8 cellular contexts compared by ENCODE assay signal in genomic region chr6:42984924-42985475, GRCh38. TPM values are rescaled to one million over a fixed set of nuclear protein-coding genes. Genes with fewer than 3 reads are reported as not detected.
DNase-seq lines count a peak whose midpoint lies in the region; TF ChIP-seq lines count a peak whose summit lies in the region.

No MANE protein-coding gene starts in this region.

- peaks cover 21% of the 10 kb centered on the region for H3K36me3 Mint-ChIP-seq in activated CD4-positive, alpha-beta T cell treated with anti-CD3 and anti-CD28 coated beads, Interleukin-2, amount 10 ng/mL, durations not matched to agents 24 days and 14 days (ENCODE audit: low read depth)
- peaks cover 9% of the 10 kb centered on the region for H3K36me3 Mint-ChIP-seq in activated CD4-positive, alpha-beta memory T cell treated with anti-CD3 and anti-CD28 coated beads for 36 hours

- H3K4me3 ChIP-seq in fibroblast of pulmonary artery (replicated peaks; ENCODE audit: low read depth, low read length) (peak overlapping the region; percentile 78), trophoblast cell (ENCODE audit: low read depth, low read length) (peak overlapping the region; percentile 91)

- peak overlapping the region; percentile 0 for H2AK5ac ChIP-seq in trophoblast cell (ENCODE audit: low read length)

- TF ChIP-seq CTCF in fibroblast of pulmonary artery (IDR thresholded peaks at IDR 0.05; ENCODE audit: low read length, missing control alignments), result no peak

- H4K12ac ChIP-seq in trophoblast cell (ENCODE audit: low read depth, low read length), result no peak overlapping the region

- WGBS in trophoblast cell (ENCODE audit: extremely low coverage, insufficient coverage, insufficient read length), result no CpG with 5 or more reads among the region's 13 CpGs

- H3K4me1 ChIP-seq in trophoblast cell (ENCODE audit: control insufficient read depth in 1 of 2, insufficient read depth in 2 of 2, low read length in 2 of 2), result peaks cover 5 to 8% of the 10 kb centered on the region in 2 experiments

- H3K27ac Mint-ChIP-seq in activated CD4-positive, alpha-beta T cell treated with anti-CD3 and anti-CD28 coated beads, Interleukin-2, amount 10 ng/mL, durations not matched to agents 24 days and 14 days, result peak overlapping the region; percentile 91
- H3K27ac Mint-ChIP-seq in activated CD4-positive, alpha-beta memory T cell treated with anti-CD3 and anti-CD28 coated beads for 36 hours, result peak overlapping the region; percentile 67

- peaks cover 46% of the 10 kb centered on the region for H3K4me1 Mint-ChIP-seq in activated CD4-positive, alpha-beta T cell treated with anti-CD3 and anti-CD28 coated beads, Interleukin-2, amount 10 ng/mL, durations not matched to agents 24 days and 14 days
- peaks cover 49% of the 10 kb centered on the region for H3K4me1 Mint-ChIP-seq in activated CD4-positive, alpha-beta memory T cell treated with anti-CD3 and anti-CD28 coated beads for 36 hours (ENCODE audit: low read depth)

- H3K4me3 Mint-ChIP-seq in activated CD4-positive, alpha-beta T cell treated with anti-CD3 and anti-CD28 coated beads, Interleukin-2, amount 10 ng/mL, durations not matched to agents 24 days and 14 days, result peak overlapping the region; percentile 98
- peak overlapping the region; percentile 85 for H3K4me3 Mint-ChIP-seq in activated CD4-positive, alpha-beta memory T cell treated with anti-CD3 and anti-CD28 coated beads for 36 hours

- H3K9me3 Mint-ChIP-seq in activated CD4-positive, alpha-beta T cell treated with anti-CD3 and anti-CD28 coated beads, Interleukin-2, amount 10 ng/mL, durations not matched to agents 24 days and 14 days, result no peaks in the 10 kb centered on the region
- no peaks in the 10 kb centered on the region for H3K9me3 Mint-ChIP-seq in activated CD4-positive, alpha-beta memory T cell treated with anti-CD3 and anti-CD28 coated beads for 36 hours

- H3K9me3 ChIP-seq in trophoblast cell (ENCODE audit: insufficient read depth, low read depth, low read length), result peaks cover 2% of the 10 kb centered on the region

- no peak overlapping the region for H2BK5ac ChIP-seq in trophoblast cell (ENCODE audit: low read depth, low read length, poor library complexity)

- no peak overlapping the region for H2BK120ac ChIP-seq in trophoblast cell (ENCODE audit: insufficient read depth, low read length, poor library complexity)

- H2BK12ac ChIP-seq in trophoblast cell (ENCODE audit: low read length), result no peak overlapping the region

- CTCF ChIA-PET in activated CD4-positive, alpha-beta memory T cell treated with anti-CD3 and anti-CD28 coated beads for 36 hours (lab: Charles Lee), result interaction anchor here (1.1 kb wide), 2 partner anchors 11 to 159 kb away, joined by 4 to 5 read pairs; no protein-coding TSS in a partner anchor

- intact Hi-C loops in activated CD4-positive, alpha-beta T cell treated with anti-CD3 and anti-CD28 coated beads, Interleukin-2, amount 10 ng/mL, durations not matched to agents 24 days and 14 days (cut with micrococcal nuclease), result loop anchor here (1.0 to 2.0 kb wide), 5 partner anchors 28 to 238 kb away; partner anchors contain the start of genes CNPY3, KLC4, MEA1 and MRPL2
- intact Hi-C loops in activated CD4-positive, alpha-beta memory T cell treated with anti-CD3 and anti-CD28 coated beads for 36 hours (cut with micrococcal nuclease), result loop anchor here (1.0 to 2.0 kb wide), 4 partner anchors 29 to 238 kb away; partner anchors contain the start of genes CNPY3, CUL7, KLHDC3 and TBCC

- H3K79me1 ChIP-seq in trophoblast cell (ENCODE audit: low read length), result peaks cover 7% of the 10 kb centered on the region

- peak overlapping the region; percentile 86 for H3K4me2 ChIP-seq in trophoblast cell (ENCODE audit: low read length)

- H3K23ac ChIP-seq in trophoblast cell (ENCODE audit: low read length), result no peak overlapping the region

- peak overlapping the region; percentile 70 for H3K4ac ChIP-seq in trophoblast cell (ENCODE audit: low read depth, low read length)

- H3K27me3 Mint-ChIP-seq in activated CD4-positive, alpha-beta T cell treated with anti-CD3 and anti-CD28 coated beads, Interleukin-2, amount 10 ng/mL, durations not matched to agents 24 days and 14 days, result no peaks in the 10 kb centered on the region
- H3K27me3 Mint-ChIP-seq in activated CD4-positive, alpha-beta memory T cell treated with anti-CD3 and anti-CD28 coated beads for 36 hours, result no peaks in the 10 kb centered on the region

- peak overlapping the region; percentile 84 for H3K18ac ChIP-seq in trophoblast cell (ENCODE audit: low read length)

- H3K36me3 ChIP-seq in trophoblast cell (ENCODE audit: control insufficient read depth in 1 of 2, insufficient read depth in 2 of 2, low read length in 2 of 2), result peaks cover 6 to 11% of the 10 kb centered on the region in 2 experiments

- POLR2A ChIA-PET in activated CD4-positive, alpha-beta memory T cell treated with anti-CD3 and anti-CD28 coated beads for 36 hours (lab: Charles Lee), result interaction anchor here (1.3 to 2.0 kb wide), 4 partner anchors 11 to 106 kb away, joined by 3 to 15 read pairs (median 11); partner anchors contain the start of genes CNPY3, KLHDC3, MEA1 and RPL7L1

- peak; percentile 81 for DNase-seq in activated CD4-positive, alpha-beta T cell treated with anti-CD3 and anti-CD28 coated beads, Interleukin-2, amount 10 ng/mL, durations not matched to agents 24 days and 14 days
- DNase-seq in activated CD4-positive, alpha-beta T cell treated with anti-CD3 and anti-CD28 coated beads for 1 hour, result no peak
- DNase-seq in activated CD4-positive, alpha-beta memory T cell treated with anti-CD3 and anti-CD28 coated beads for 36 hours, result peak; percentile 31
- DNase-seq in fibroblast of pulmonary artery (ENCODE audit: low read depth) (no peak), trophoblast cell (peak in 1 of 2 donors; percentile 9), putamen (ENCODE audit: low spot score) (no peak), NCI-H2081 (lab: John Stamatoyannopoulos, UW) (no peak), GF-D8 (lab: John Stamatoyannopoulos, UW) (no peak)

- peak overlapping the region; percentile 89 for H4K91ac ChIP-seq in trophoblast cell (ENCODE audit: low read depth, low read length)

- no peak overlapping the region for H3K27ac ChIP-seq in trophoblast cell (ENCODE audit: low read depth, low read length)

- no peaks in the 10 kb centered on the region for H3K27me3 ChIP-seq in trophoblast cell (ENCODE audit: insufficient read depth, low read length)

- peak overlapping the region; percentile 89 for H2AFZ ChIP-seq in trophoblast cell (ENCODE audit: insufficient read depth, low read length, poor library complexity)

- peak overlapping the region; percentile 77 for H4K8ac ChIP-seq in trophoblast cell (ENCODE audit: low read depth, low read length)

- peaks cover 5% of the 10 kb centered on the region for H3K79me2 ChIP-seq in trophoblast cell (ENCODE audit: control insufficient read depth, insufficient read depth, low read length, poor library complexity)

- peak overlapping the region; percentile 95 for H3K14ac ChIP-seq in trophoblast cell (ENCODE audit: low read length)

- peak overlapping the region; percentile 94 for H3K9ac ChIP-seq in trophoblast cell (ENCODE audit: low read length)

RNA-seq across cellular contexts. Expression of gene PPP2R5D, which starts 0.6 kb away (rescaled TPM):
- 54.2 and 54.6 TPM in 2 replicates for total RNA-seq in activated CD4-positive, alpha-beta T cell treated with anti-CD3 and anti-CD28 coated beads, Interleukin-2, amount 10 ng/mL, durations not matched to agents 24 days and 14 days
- 10 to 100 TPM; 59.1 to 60.2 TPM for total RNA-seq in activated CD4-positive, alpha-beta memory T cell treated with anti-CD3 and anti-CD28 coated beads for 36 hours
- 40.2 and 41.3 TPM in 2 replicates for polyA plus RNA-seq in trophoblast cell (2013)

RNA-seq across cellular contexts. Expression of gene PEX6, which starts 6.0 kb away (rescaled TPM):
- 24.0 and 24.1 TPM in 2 replicates for total RNA-seq in activated CD4-positive, alpha-beta T cell treated with anti-CD3 and anti-CD28 coated beads, Interleukin-2, amount 10 ng/mL, durations not matched to agents 24 days and 14 days
- 10 to 100 TPM; 25.6 to 26.4 TPM for total RNA-seq in activated CD4-positive, alpha-beta memory T cell treated with anti-CD3 and anti-CD28 coated beads for 36 hours
- 6.8 and 7.0 TPM in 2 replicates for polyA plus RNA-seq in trophoblast cell (2013)

RNA-seq across cellular contexts. Expression of gene GNMT, which starts 24.4 kb away (rescaled TPM):
- 0.24 and 0.70 TPM in 2 replicates for total RNA-seq in activated CD4-positive, alpha-beta T cell treated with anti-CD3 and anti-CD28 coated beads, Interleukin-2, amount 10 ng/mL, durations not matched to agents 24 days and 14 days
- not detected for total RNA-seq in activated CD4-positive, alpha-beta memory T cell treated with anti-CD3 and anti-CD28 coated beads for 36 hours
- 0.28 and 0.47 TPM in 2 replicates for polyA plus RNA-seq in trophoblast cell (2013)

RNA-seq across cellular contexts. Expression of gene MEA1, which starts 28.7 kb away (rescaled TPM):
- total RNA-seq in activated CD4-positive, alpha-beta T cell treated with anti-CD3 and anti-CD28 coated beads, Interleukin-2, amount 10 ng/mL, durations not matched to agents 24 days and 14 days, result 93.5 and 94.3 TPM in 2 replicates
- total RNA-seq in activated CD4-positive, alpha-beta memory T cell treated with anti-CD3 and anti-CD28 coated beads for 36 hours, result 10 to 100 TPM; 90.2 to 94.4 TPM
- 82.3 and 84.7 TPM in 2 replicates for polyA plus RNA-seq in trophoblast cell (2013)

RNA-seq across cellular contexts. Expression of gene KLHDC3, which starts 29.0 kb away (rescaled TPM):
- total RNA-seq in activated CD4-positive, alpha-beta T cell treated with anti-CD3 and anti-CD28 coated beads, Interleukin-2, amount 10 ng/mL, durations not matched to agents 24 days and 14 days, result 73.8 and 77.5 TPM in 2 replicates
- 10 to 100 TPM; 48.1 to 52.3 TPM for total RNA-seq in activated CD4-positive, alpha-beta memory T cell treated with anti-CD3 and anti-CD28 coated beads for 36 hours
- polyA plus RNA-seq in trophoblast cell (2013), result 63.6 and 64.5 TPM in 2 replicates

Comparison
In these comparisons a context has a peak if more than half of its experiments do, and no peak if none do; other contexts are left out.
1. DNase-seq: peak in activated CD4-positive, alpha-beta T cell treated with anti-CD3 and anti-CD28 coated beads, Interleukin-2, amount 10 ng/mL, durations not matched to agents 24 days and 14 days (single experiment) and activated CD4-positive, alpha-beta memory T cell treated with anti-CD3 and anti-CD28 coated beads for 36 hours (single experiment); none in activated CD4-positive, alpha-beta T cell treated with anti-CD3 and anti-CD28 coated beads for 1 hour (single experiment), fibroblast of pulmonary artery (single experiment), putamen (single experiment), NCI-H2081 (0 of 2) and GF-D8 (single experiment).